In genomic region chr3:42649006-42649405, GRCh38 we compare ENCODE assay signal across 20 cellular contexts. TPM values are rescaled to one million over a fixed set of nuclear protein-coding genes. Genes with fewer than 3 reads are reported as not detected.
A peak's percentile ranks its signal among the peaks of the same experiment; 100 is the strongest.
DNase-seq lines count a peak whose midpoint lies in the region; ATAC-seq, FAIRE-seq and TF ChIP-seq lines count a peak whose summit lies in the region.
"Had no signal": no experiment of that assay in that cellular context is flagged by ENCODE, and none has a peak within 500 bp of the region (broad histone marks: within the 10 kb centered on the region; RNA-seq: fewer than 3 reads in every experiment).

No MANE protein-coding gene starts in this region.

- peak overlapping the region; percentile 48 for H3K27ac Mint-ChIP-seq in activated T-cell treated with anti-CD3 and anti-CD28 coated beads, Interleukin-2, amount 50 U/mL, for 24 hours
- no peak overlapping the region for H3K27ac Mint-ChIP-seq in activated T-cell treated with anti-CD3 and anti-CD28 coated beads, Interleukin-2, amount 50 U/mL, for 72 hours
- H3K27ac Mint-ChIP-seq: activated CD4-positive, alpha-beta T cell treated with anti-CD3 and anti-CD28 coated beads, Interleukin-2, amount 10 ng/mL, durations not matched to agents 24 days and 14 days had no signal

- no peak overlapping the region for H3K4me2 ChIP-seq in H1 (ENCODE audit: insufficient read depth in 1 of 2, low read depth in 2 of 2, low read length in 2 of 2)

- no peak overlapping the region for H3K18ac ChIP-seq in H1 (ENCODE audit: extremely low read depth, low read length)

- H3K14ac ChIP-seq in H1 (ENCODE audit: insufficient read length), result no peak overlapping the region

- H2BK120ac ChIP-seq in H1 (replicated peaks; ENCODE audit: low read depth, low read length), result no peak overlapping the region

- no peak overlapping the region for H2BK20ac ChIP-seq in H1 (ENCODE audit: low read length)

- no peak overlapping the region for H2AFZ ChIP-seq in H1 (ENCODE audit: low read length)

- H3K9ac ChIP-seq in H1 (replicated peaks in 1 of 4; ENCODE audit: extremely low read depth in 1 of 4, low read depth in 3 of 4, low read length in 3 of 4), result no peak overlapping the region

- peaks cover 21% of the 10 kb centered on the region for H3K4me1 Mint-ChIP-seq in activated T-cell treated with anti-CD3 and anti-CD28 coated beads, Interleukin-2, amount 50 U/mL, for 24 hours (ENCODE audit: low read depth)
- H3K4me1 Mint-ChIP-seq in activated T-cell treated with anti-CD3 and anti-CD28 coated beads, Interleukin-2, amount 50 U/mL, for 72 hours (ENCODE audit: low read depth), result peaks cover 20% of the 10 kb centered on the region

- H3K4me1 ChIP-seq in H1 (replicated peaks in 1 of 4; ENCODE audit: control insufficient read depth in 3 of 4, insufficient read depth in 4 of 4, low read length in 3 of 4) (peaks cover 0 to 34% (median 24%) of the 10 kb centered on the region in 4 experiments; a peak in 6 of 7 replicates), prostate gland (replicated peaks) (no peaks in the 10 kb centered on the region)

- no peak for FAIRE-seq in H1 (lab: Jason Lieb, UNC)

- no peak overlapping the region for H2BK12ac ChIP-seq in H1 (ENCODE audit: low read depth, low read length)

- no peak overlapping the region for H4K91ac ChIP-seq in H1 (replicated peaks; ENCODE audit: insufficient read length, low read length)

- H3K36me3 ChIP-seq in H1 (ENCODE audit: control insufficient read depth in 2 of 4, insufficient read depth in 4 of 4, low read length in 3 of 4) (peaks cover 3 to 36% (median 26%) of the 10 kb centered on the region in 4 experiments), prostate gland (no peaks in the 10 kb centered on the region)

- TF ChIP-seq EP300 in H1 (IDR thresholded peaks at IDR 0.05; ENCODE audit: borderline replicate concordance in 1 of 2, low read depth in 2 of 2, low read length in 2 of 2), result no peak

- 100% methylated on average over 2 of the region's 2 CpGs; no CpG with 5 or more reads in 1 of the 2 experiments for WGBS in H1 (ENCODE audit: extremely low coverage in 1 of 2, insufficient coverage in 1 of 2, insufficient read length in 1 of 2, insufficient replicate concordance in 2 of 2, low coverage in 1 of 2, low lambda C conversion rate in 2 of 2, missing lambda C conversion rate in 1 of 2), 2 experiments
- 75% methylated on average over 2 of the region's 2 CpGs for WGBS in prostate gland

- no peak overlapping the region for H3K4ac ChIP-seq in H1 (replicated peaks; ENCODE audit: insufficient read length, low read depth, low read length)

- in situ Hi-C loops in SK-MEL-5 (cut with HindIII; ENCODE audit: low pct_unique_long_range_greater_than_20kb, low sequenced_read_pairs), result no loop called here

- H3K79me1 ChIP-seq in H1 (ENCODE audit: low read depth, low read length), result 0 out of 2 replicates have a peak, but pooled peaks cover 2% of the 10 kb centered on the region

- no peak for ATAC-seq in activated T-cell treated with anti-CD3 and anti-CD28 coated beads, Interleukin-2, amount 50 U/mL, for 72 hours (replicated peaks in 1 of 2)
- no peak for ATAC-seq in SK-N-SH treated with all-trans-retinoic acid at 6 μM for 48 hours
- ATAC-seq: gastroesophageal sphincter had no signal

- H3K23me2 ChIP-seq in H1 (ENCODE audit: low read depth, low read length), result peaks cover 2% of the 10 kb centered on the region; the same call in 1 of the 2 replicates

- TF ChIP-seq RAD21 in H1 (IDR thresholded peaks at IDR 0.05 in 1 of 2, conservative IDR thresholded peaks at IDR 0.05 in 1 of 2; ENCODE audit: low read depth in 2 of 2, low read length in 2 of 2), result no peak

- H3K27ac ChIP-seq in H1 (ENCODE audit: low read depth, low read length) (no peak overlapping the region), prostate gland (no peak overlapping the region)

- no peaks in the 10 kb centered on the region for H3K9me3 Mint-ChIP-seq in activated T-cell treated with anti-CD3 and anti-CD28 coated beads, Interleukin-2, amount 50 U/mL, for 24 hours
- no peaks in the 10 kb centered on the region for H3K9me3 Mint-ChIP-seq in activated T-cell treated with anti-CD3 and anti-CD28 coated beads, Interleukin-2, amount 50 U/mL, for 72 hours
- H3K9me3 Mint-ChIP-seq: activated CD4-positive, alpha-beta T cell treated with anti-CD3 and anti-CD28 coated beads, Interleukin-2, amount 10 ng/mL, durations not matched to agents 24 days and 14 days had no signal

- DNase-seq in activated T-cell treated with anti-CD3 and anti-CD28 coated beads, Interleukin-2, amount 50 U/mL, for 24 hours, result no peak
- no peak for DNase-seq in activated T-cell treated with anti-CD3 and anti-CD28 coated beads, Interleukin-2, amount 50 U/mL, for 72 hours
- DNase-seq in SK-MEL-5 (ENCODE audit: low read depth, low spot score) (peak; percentile 68), H1 (ENCODE audit: low read depth in 1 of 2, low spot score in 2 of 2) (no peak), pons (ENCODE audit: low spot score) (peak; percentile 39), DMS153 (lab: John Stamatoyannopoulos, UW) (no peak), prostate gland (ENCODE audit: low spot score) (no peak)
- DNase-seq: 8988T; activated effector memory CD4-positive, alpha-beta T cell treated with Interleukin-2 at 50 U/mL for 16 hours; adrenal gland; central memory CD4-positive, alpha-beta T cell; NCI-H1417; NCI-H526; retina; stimulated activated CD4-positive, alpha-beta T cell treated with anti-CD3 and anti-CD28 coated beads, Interleukin-4, amount 100 ng/mL, for 4 hours had no signal

- H4K5ac ChIP-seq in H1 (ENCODE audit: insufficient read length, low read depth, low read length), result no peak overlapping the region

- no peaks in the 10 kb centered on the region for H3K79me2 ChIP-seq in H1 (ENCODE audit: control insufficient read depth in 1 of 2, insufficient read depth in 2 of 2, low read length in 2 of 2)

- H4K8ac ChIP-seq in H1 (ENCODE audit: extremely low read depth, insufficient read depth, low read length), result no peak overlapping the region

- POLR2A ChIA-PET in H1 (lab: Charles Lee; ENCODE audit: partially characterized antibody), result interaction anchor here (1.0 to 2.1 kb wide), 8 partner anchors 9 to 95 kb away, joined by 3 to 8 read pairs (median 4); partner anchors contain the start of genes NKTR and SS18L2

- intact Hi-C loops in prostate gland (cut with DNase I), result no loop called here

- H3K27me3 ChIP-seq in H1 (replicated peaks in 1 of 4; ENCODE audit: control insufficient read depth in 3 of 4, extremely low read depth in 1 of 4, insufficient read depth in 3 of 4, low read length in 3 of 4), result no peaks in the 10 kb centered on the region
- no peaks in the 10 kb centered on the region for H3K27me3 ChIP-seq in prostate gland (replicated peaks; ENCODE audit: insufficient read depth)
- H3K27me3 ChIP-seq: adrenal gland, gastroesophageal sphincter, vagina had no signal

- H2BK5ac ChIP-seq in H1 (ENCODE audit: low read depth, low read length), result no peak overlapping the region

- H2AK5ac ChIP-seq in H1 (ENCODE audit: low read depth, low read length), result no peak overlapping the region

- CTCF ChIA-PET in H1 (lab: Charles Lee; ENCODE audit: partially characterized antibody), result interaction anchor here (1.3 to 4.3 kb wide), 7 partner anchors 12 to 131 kb away, joined by 3 to 27 read pairs (median 5); no protein-coding TSS in a partner anchor

- H3K56ac ChIP-seq in H1 (replicated peaks; ENCODE audit: insufficient read length, low read depth, low read length), result no peak overlapping the region

- no peak for TF ChIP-seq CTCF in H1 (IDR thresholded peaks at IDR 0.05; ENCODE audit: control extremely low read depth in 1 of 3, insufficient read depth in 1 of 3, low read depth in 1 of 3, low read length in 3 of 3)
- TF ChIP-seq CTCF in prostate gland (IDR thresholded peaks at IDR 0.05), result no peak

- peaks cover 2 to 4% of the 10 kb centered on the region in 2 experiments for H4K20me1 ChIP-seq in H1 (replicated peaks in 1 of 2; ENCODE audit: control insufficient read depth in 1 of 2, insufficient read depth in 2 of 2, low read length in 2 of 2)

- no peak overlapping the region for H2BK15ac ChIP-seq in H1 (ENCODE audit: low read length)

- H3K4me3 ChIP-seq in H1 (ENCODE audit: extremely low read depth in 1 of 4, insufficient read depth in 2 of 4, low read depth in 3 of 4, low read length in 4 of 4), result no peak overlapping the region
- no peak overlapping the region for H3K4me3 ChIP-seq in prostate gland
- H3K4me3 ChIP-seq: adrenal gland, gastroesophageal sphincter, vagina had no signal

- H3K4me3 Mint-ChIP-seq in activated T-cell treated with anti-CD3 and anti-CD28 coated beads, Interleukin-2, amount 50 U/mL, for 24 hours, result no peak overlapping the region
- H3K4me3 Mint-ChIP-seq in activated T-cell treated with anti-CD3 and anti-CD28 coated beads, Interleukin-2, amount 50 U/mL, for 72 hours, result no peak overlapping the region
- H3K4me3 Mint-ChIP-seq: activated CD4-positive, alpha-beta T cell treated with anti-CD3 and anti-CD28 coated beads, Interleukin-2, amount 10 ng/mL, durations not matched to agents 24 days and 14 days had no signal

- H3K9me3 ChIP-seq in H1 (ENCODE audit: insufficient read depth in 2 of 2, low read depth in 1 of 2, low read length in 1 of 2), result no peaks in the 10 kb centered on the region
- H3K9me3 ChIP-seq in prostate gland, result no peaks in the 10 kb centered on the region
- H3K9me3 ChIP-seq: adrenal gland, gastroesophageal sphincter, vagina had no signal

- TF ChIP-seq POLR2A in H1 (IDR thresholded peaks at IDR 0.05; ENCODE audit: control extremely low read depth in 1 of 2, low read depth in 2 of 2, low read length in 2 of 2) (no peak), prostate gland (IDR thresholded peaks at IDR 0.05) (no peak)

- peaks cover 51% of the 10 kb centered on the region for H3K36me3 Mint-ChIP-seq in activated T-cell treated with anti-CD3 and anti-CD28 coated beads, Interleukin-2, amount 50 U/mL, for 24 hours (ENCODE audit: low read depth)
- H3K36me3 Mint-ChIP-seq in activated T-cell treated with anti-CD3 and anti-CD28 coated beads, Interleukin-2, amount 50 U/mL, for 72 hours (ENCODE audit: insufficient read depth in 2 of 2), result peaks cover 2 to 11% of the 10 kb centered on the region in 2 donors

- no peak overlapping the region for H3K23ac ChIP-seq in H1 (ENCODE audit: insufficient read length)

- peaks cover 3% of the 10 kb centered on the region for H3K27me3 Mint-ChIP-seq in activated T-cell treated with anti-CD3 and anti-CD28 coated beads, Interleukin-2, amount 50 U/mL, for 24 hours
- H3K27me3 Mint-ChIP-seq in activated T-cell treated with anti-CD3 and anti-CD28 coated beads, Interleukin-2, amount 50 U/mL, for 72 hours (ENCODE audit: low read depth), result peaks cover 14% of the 10 kb centered on the region

RNA-seq across cellular contexts. Expression of gene ZBTB47, which starts 4.5 kb away (rescaled TPM):
- under 1 TPM; 0.55 to 0.69 TPM for total RNA-seq in activated T-cell treated with anti-CD3 and anti-CD28 coated beads, Interleukin-2, amount 50 U/mL, for 72 hours
- 2.6 and 2.9 TPM in 2 replicates for total RNA-seq in SK-MEL-5 (2014; rRNA removed; shearing (Covaris generic))
- polyA plus RNA-seq in SK-MEL-5 (2015; cell fraction: cytosol; rRNA removed), result 3.3 TPM in 2 replicates
- 3.2 and 4.3 TPM in 2 replicates for polyA plus RNA-seq in SK-MEL-5 (2015; cell fraction: nucleus; rRNA removed)
- total RNA-seq in H1 (2021; fragmentation: NEBNext Ultra II Directional; extraction: Animal tissue kit (Norgen Biotek cat#: 25700)), result 4.0 and 4.1 TPM in 2 replicates
- polyA plus RNA-seq in H1 (2011; rRNA removed), result 2.8 and 3.7 TPM in 2 replicates
- polyA plus RNA-seq in H1 (2011; cell fraction: cytosol; rRNA removed), result 3.4 TPM
- polyA plus RNA-seq in H1 (2011; cell fraction: nucleus; rRNA removed), result 6.1 TPM
- 1.8 to 3.5 TPM (median 2.6 TPM) in 4 replicates for polyA plus RNA-seq in H1 (2012, experiment 1 of 2)
- polyA plus RNA-seq in H1 (2012, experiment 2 of 2), result 1.3 TPM
- polyA plus RNA-seq in H1 (2013, experiment 1 of 2), result 1.3 TPM
- polyA plus RNA-seq in H1 (2013, experiment 2 of 2), result 1.3 TPM
- 3.6 and 5.6 TPM in 2 replicates for polyA minus RNA-seq in H1 (2011; rRNA and poly(A)+ RNA removed)
- 2.4 TPM for polyA minus RNA-seq in H1 (2011; cell fraction: cytosol; rRNA and poly(A)+ RNA removed)
- polyA minus RNA-seq in H1 (2011; cell fraction: nucleus; rRNA and poly(A)+ RNA removed), result 6.8 TPM
- total RNA-seq in prostate gland, result 10 to 100 TPM; 22.1 to 38.0 TPM

RNA-seq across cellular contexts. Expression of gene KLHL40, which starts 36.3 kb away (rescaled TPM):
- not detected for total RNA-seq in activated T-cell treated with anti-CD3 and anti-CD28 coated beads, Interleukin-2, amount 50 U/mL, for 72 hours
- not detected in 2 replicates for total RNA-seq in SK-MEL-5 (2014; rRNA removed; shearing (Covaris generic))
- polyA plus RNA-seq in SK-MEL-5 (2015; cell fraction: cytosol; rRNA removed), result not detected in 2 replicates
- not detected in 2 replicates for polyA plus RNA-seq in SK-MEL-5 (2015; cell fraction: nucleus; rRNA removed)
- not detected in 2 replicates for total RNA-seq in H1 (2021; fragmentation: NEBNext Ultra II Directional; extraction: Animal tissue kit (Norgen Biotek cat#: 25700))
- polyA plus RNA-seq in H1 (2011; rRNA removed), result 0.02 TPM in 1 of 2 replicates, not detected in the other
- polyA plus RNA-seq in H1 (2011; cell fraction: cytosol; rRNA removed), result not detected
- not detected for polyA plus RNA-seq in H1 (2011; cell fraction: nucleus; rRNA removed)
- polyA plus RNA-seq in H1 (2012, experiment 1 of 2), result not detected in 4 replicates
- polyA plus RNA-seq in H1 (2012, experiment 2 of 2), result not detected
- not detected for polyA plus RNA-seq in H1 (2013, experiment 1 of 2)
- polyA plus RNA-seq in H1 (2013, experiment 2 of 2), result not detected
- polyA minus RNA-seq in H1 (2011; rRNA and poly(A)+ RNA removed), result not detected in 2 replicates
- polyA minus RNA-seq in H1 (2011; cell fraction: cytosol; rRNA and poly(A)+ RNA removed), result not detected
- polyA minus RNA-seq in H1 (2011; cell fraction: nucleus; rRNA and poly(A)+ RNA removed), result not detected
- 1 to 10 TPM; 1.2 to 2.9 TPM for total RNA-seq in prostate gland
- total RNA-seq: activated CD4-positive, alpha-beta T cell treated with anti-CD3 and anti-CD28 coated beads, Interleukin-2, amount 10 ng/mL, durations not matched to agents 24 days and 14 days; gastroesophageal sphincter; mesenteric fat pad; vagina had no signal

RNA-seq across cellular contexts. Expression of gene NKTR, which starts 48.5 kb away (rescaled TPM):
- total RNA-seq in activated T-cell treated with anti-CD3 and anti-CD28 coated beads, Interleukin-2, amount 50 U/mL, for 72 hours, result 100 to 1,000 TPM; 109 to 111 TPM
- 18.9 and 19.0 TPM in 2 replicates for total RNA-seq in SK-MEL-5 (2014; rRNA removed; shearing (Covaris generic))
- 6.6 and 9.2 TPM in 2 replicates for polyA plus RNA-seq in SK-MEL-5 (2015; cell fraction: cytosol; rRNA removed)
- 264 and 283 TPM in 2 replicates for polyA plus RNA-seq in SK-MEL-5 (2015; cell fraction: nucleus; rRNA removed)
- 56.6 and 62.2 TPM in 2 replicates for total RNA-seq in H1 (2021; fragmentation: NEBNext Ultra II Directional; extraction: Animal tissue kit (Norgen Biotek cat#: 25700))
- 17.9 and 24.1 TPM in 2 replicates for polyA plus RNA-seq in H1 (2011; rRNA removed)
- polyA plus RNA-seq in H1 (2011; cell fraction: cytosol; rRNA removed), result 45.9 TPM
- 47.4 TPM for polyA plus RNA-seq in H1 (2011; cell fraction: nucleus; rRNA removed)
- 29.7 to 59.2 TPM (median 39.3 TPM) in 4 replicates for polyA plus RNA-seq in H1 (2012, experiment 1 of 2)
- 2.2 TPM for polyA plus RNA-seq in H1 (2012, experiment 2 of 2)
- polyA plus RNA-seq in H1 (2013, experiment 1 of 2), result 63.1 TPM
- 51.1 TPM for polyA plus RNA-seq in H1 (2013, experiment 2 of 2)
- polyA minus RNA-seq in H1 (2011; rRNA and poly(A)+ RNA removed), result 36.1 and 45.4 TPM in 2 replicates
- 40.8 TPM for polyA minus RNA-seq in H1 (2011; cell fraction: cytosol; rRNA and poly(A)+ RNA removed)
- 130 TPM for polyA minus RNA-seq in H1 (2011; cell fraction: nucleus; rRNA and poly(A)+ RNA removed)
- total RNA-seq in prostate gland, result 10 to 100 TPM; 42.2 to 91.6 TPM

RNA-seq across cellular contexts. Expression of gene HHATL, which starts 53.6 kb away (rescaled TPM):
- not detected for total RNA-seq in activated T-cell treated with anti-CD3 and anti-CD28 coated beads, Interleukin-2, amount 50 U/mL, for 72 hours
- not detected in 2 replicates for total RNA-seq in SK-MEL-5 (2014; rRNA removed; shearing (Covaris generic))
- polyA plus RNA-seq in SK-MEL-5 (2015; cell fraction: cytosol; rRNA removed), result not detected in 2 replicates
- polyA plus RNA-seq in SK-MEL-5 (2015; cell fraction: nucleus; rRNA removed), result not detected in 2 replicates
- not detected in 2 replicates for total RNA-seq in H1 (2021; fragmentation: NEBNext Ultra II Directional; extraction: Animal tissue kit (Norgen Biotek cat#: 25700))
- 0.16 and 0.18 TPM in 2 replicates for polyA plus RNA-seq in H1 (2011; rRNA removed)
- polyA plus RNA-seq in H1 (2011; cell fraction: cytosol; rRNA removed), result 0.45 TPM
- 1.0 TPM for polyA plus RNA-seq in H1 (2011; cell fraction: nucleus; rRNA removed)
- polyA plus RNA-seq in H1 (2012, experiment 1 of 2), result 0.11 to 0.64 TPM (median 0.47 TPM) in 3 of 4 replicates, not detected in the other
- polyA plus RNA-seq in H1 (2012, experiment 2 of 2), result not detected
- 0.08 TPM for polyA plus RNA-seq in H1 (2013, experiment 1 of 2)
- polyA plus RNA-seq in H1 (2013, experiment 2 of 2), result 0.24 TPM
- polyA minus RNA-seq in H1 (2011; rRNA and poly(A)+ RNA removed), result 0.50 TPM in 1 of 2 replicates, not detected in the other
- not detected for polyA minus RNA-seq in H1 (2011; cell fraction: cytosol; rRNA and poly(A)+ RNA removed)
- polyA minus RNA-seq in H1 (2011; cell fraction: nucleus; rRNA and poly(A)+ RNA removed), result not detected
- total RNA-seq in prostate gland, result 1 to 10 TPM; 1.9 to 5.5 TPM
- total RNA-seq: activated CD4-positive, alpha-beta T cell treated with anti-CD3 and anti-CD28 coated beads, Interleukin-2, amount 10 ng/mL, durations not matched to agents 24 days and 14 days; vagina had no signal

RNA-seq across cellular contexts. Expression of gene SS18L2, which starts 58.3 kb away (rescaled TPM):
- total RNA-seq in activated T-cell treated with anti-CD3 and anti-CD28 coated beads, Interleukin-2, amount 50 U/mL, for 72 hours, result 10 to 100 TPM; 58.1 to 72.2 TPM
- 24.9 and 26.0 TPM in 2 replicates for total RNA-seq in SK-MEL-5 (2014; rRNA removed; shearing (Covaris generic))
- 19.6 and 24.3 TPM in 2 replicates for polyA plus RNA-seq in SK-MEL-5 (2015; cell fraction: cytosol; rRNA removed)
- 21.9 and 22.6 TPM in 2 replicates for polyA plus RNA-seq in SK-MEL-5 (2015; cell fraction: nucleus; rRNA removed)
- 80.7 and 82.7 TPM in 2 replicates for total RNA-seq in H1 (2021; fragmentation: NEBNext Ultra II Directional; extraction: Animal tissue kit (Norgen Biotek cat#: 25700))
- 32.1 and 61.2 TPM in 2 replicates for polyA plus RNA-seq in H1 (2011; rRNA removed)
- 73.3 TPM for polyA plus RNA-seq in H1 (2011; cell fraction: cytosol; rRNA removed)
- polyA plus RNA-seq in H1 (2011; cell fraction: nucleus; rRNA removed), result 21.5 TPM
- 82.1 to 130 TPM (median 92.2 TPM) in 4 replicates for polyA plus RNA-seq in H1 (2012, experiment 1 of 2)
- 61.5 TPM for polyA plus RNA-seq in H1 (2012, experiment 2 of 2)
- polyA plus RNA-seq in H1 (2013, experiment 1 of 2), result 91.7 TPM
- 91.6 TPM for polyA plus RNA-seq in H1 (2013, experiment 2 of 2)
- polyA minus RNA-seq in H1 (2011; rRNA and poly(A)+ RNA removed), result 24.6 and 29.3 TPM in 2 replicates
- polyA minus RNA-seq in H1 (2011; cell fraction: cytosol; rRNA and poly(A)+ RNA removed), result 19.2 TPM
- polyA minus RNA-seq in H1 (2011; cell fraction: nucleus; rRNA and poly(A)+ RNA removed), result 24.3 TPM
- 10 to 100 TPM; 23.0 to 43.3 TPM for total RNA-seq in prostate gland

Comparison
In these comparisons a context has a peak if more than half of its experiments do, and no peak if none do; other contexts are left out.
1. DNase-seq: peak in SK-MEL-5 (single experiment) and pons (single experiment); none in activated T-cell treated with anti-CD3 and anti-CD28 coated beads, Interleukin-2, amount 50 U/mL, for 24 hours (single experiment), activated T-cell treated with anti-CD3 and anti-CD28 coated beads, Interleukin-2, amount 50 U/mL, for 72 hours (0 of 2), H1 (0 of 2), DMS153 (single experiment) and prostate gland (single experiment).